Comparison of ENCODE assay signal across 8 cellular contexts in genomic region chr19:42207767-42208259, GRCh38. TPM values are rescaled to one million over a fixed set of nuclear protein-coding genes. Genes with fewer than 3 reads are reported as not detected.
DNase-seq lines count a peak whose midpoint lies in the region; ATAC-seq and TF ChIP-seq lines count a peak whose summit lies in the region.

No MANE protein-coding gene starts in this region.

- peak overlapping the region; percentile 50 for H3K27ac ChIP-seq in CD4-positive, alpha-beta T cell (ENCODE audit: low read depth, low read length)
- no peak overlapping the region for H3K27ac ChIP-seq in Karpas-422 (ENCODE audit: low read length)

- H3K4me1 ChIP-seq in Karpas-422 (ENCODE audit: low read length) = peaks cover 23% of the 10 kb centered on the region

- H3K9me3 ChIP-seq in CD4-positive, alpha-beta T cell (ENCODE audit: control insufficient read depth, low read length) = no peaks in the 10 kb centered on the region
- no peaks in the 10 kb centered on the region for H3K9me3 ChIP-seq in Karpas-422 (ENCODE audit: low read length)

- POLR2A ChIA-PET in CD4-positive, alpha-beta T cell (lab: Charles Lee) = interaction anchor here (0.9 kb wide), 1 partner anchor 9 kb away, joined by 3 read pairs; the partner anchor contains the start of gene DEDD2
- POLR2A ChIA-PET in naive thymus-derived CD8-positive, alpha-beta T cell (lab: Charles Lee) = interaction anchor here (1.0 to 1.7 kb wide), 3 partner anchors 9 to 23 kb away, joined by 3 to 5 read pairs (median 4); no protein-coding TSS in a partner anchor

- CTCF ChIA-PET in CD4-positive, alpha-beta T cell (lab: Charles Lee) = interaction anchor here (1.3 kb wide), 1 partner anchor 72 kb away, joined by 4 read pairs; no protein-coding TSS in a partner anchor

- intact Hi-C loops in CD4-positive, alpha-beta T cell (cut with DNase I, micrococcal nuclease) = no loop called here

- no peak overlapping the region for H2AFZ ChIP-seq in Karpas-422 (ENCODE audit: low read length)

- H3K9me2 ChIP-seq in Karpas-422 (replicated peaks; ENCODE audit: insufficient read depth, low read length) = no peaks in the 10 kb centered on the region

- H3K4me3 Mint-ChIP-seq in CD4-positive, alpha-beta T cell = peak overlapping the region; percentile 70
- peak overlapping the region in 7 of 10 donors; percentile 45 to 75 (median 50) for H3K4me3 Mint-ChIP-seq in naive thymus-derived CD8-positive, alpha-beta T cell

- peak; percentile 62 for ATAC-seq in CD4-positive, alpha-beta T cell (ENCODE audit: poor library complexity)
- ATAC-seq in naive thymus-derived CD8-positive, alpha-beta T cell = peak; percentile 39 to 62
- ATAC-seq in GM21717 (IDR thresholded peaks at IDR 0.05; ENCODE audit: unreplicated experiment) = no peak
- no peak for ATAC-seq in HG03097 (IDR thresholded peaks at IDR 0.05; ENCODE audit: low FRiP score, unreplicated experiment)

- no peak overlapping the region for H3K9ac ChIP-seq in Karpas-422 (ENCODE audit: low read length)

- peaks cover 67% of the 10 kb centered on the region for H3K4me1 Mint-ChIP-seq in CD4-positive, alpha-beta T cell (ENCODE audit: low read depth)
- H3K4me1 Mint-ChIP-seq in naive thymus-derived CD8-positive, alpha-beta T cell = peaks cover 29 to 80% (median 64%) of the 10 kb centered on the region in 4 donors

- peaks cover 29% of the 10 kb centered on the region for H3K79me2 ChIP-seq in Karpas-422 (ENCODE audit: low read length)

- H3K36me3 Mint-ChIP-seq in CD4-positive, alpha-beta T cell (ENCODE audit: low read depth) = peaks cover 91% of the 10 kb centered on the region
- H3K36me3 Mint-ChIP-seq in naive thymus-derived CD8-positive, alpha-beta T cell = peaks cover 0 to 89% (median 11%) of the 10 kb centered on the region in 3 donors

- H3K36me3 ChIP-seq in Karpas-422 (ENCODE audit: insufficient read depth, low read length) = peaks cover 9% of the 10 kb centered on the region

- H3K4me2 ChIP-seq in Karpas-422 (ENCODE audit: low read depth, low read length, poor library complexity, severe bottlenecking) = no peak overlapping the region

- peak overlapping the region; percentile 89 for H3K27ac Mint-ChIP-seq in CD4-positive, alpha-beta T cell
- peak overlapping the region; percentile 24 to 90 (median 83) for H3K27ac Mint-ChIP-seq in naive thymus-derived CD8-positive, alpha-beta T cell

- H3K27me3 ChIP-seq in CD4-positive, alpha-beta T cell (ENCODE audit: control insufficient read depth, insufficient read depth, low read length) = no peaks in the 10 kb centered on the region
- H3K27me3 ChIP-seq in Karpas-422 (ENCODE audit: low read length) = no peaks in the 10 kb centered on the region

- no peaks in the 10 kb centered on the region for H3K27me3 Mint-ChIP-seq in CD4-positive, alpha-beta T cell
- H3K27me3 Mint-ChIP-seq in naive thymus-derived CD8-positive, alpha-beta T cell = no peaks in the 10 kb centered on the region

- no peaks in the 10 kb centered on the region for H3K9me3 Mint-ChIP-seq in CD4-positive, alpha-beta T cell
- no peaks in the 10 kb centered on the region for H3K9me3 Mint-ChIP-seq in naive thymus-derived CD8-positive, alpha-beta T cell

- no peaks in the 10 kb centered on the region; the same call in 1 of the 2 replicates for H4K20me1 ChIP-seq in Karpas-422 (ENCODE audit: insufficient read depth, low read depth, low read length)

- TF ChIP-seq CTCF in CD4-positive, alpha-beta T cell (IDR thresholded peaks at IDR 0.05) = no peak

- DNase-seq in CD4-positive, alpha-beta T cell = peak in 1 of 10 experiments; percentile 26
- DNase-seq in M059J (ENCODE audit: low read depth) (peak; percentile 92), amniotic stem cell (lab: John Stamatoyannopoulos, UW) (peak; percentile 21), Karpas-422 (no peak)
- peak in 2 of 10 donors; percentile 12 to 62 for DNase-seq in naive thymus-derived CD8-positive, alpha-beta T cell
- no peak for DNase-seq in stimulated activated CD4-positive, alpha-beta T cell treated with anti-CD3 and anti-CD28 coated beads, Interleukin-4, amount 100 ng/mL, for 1 hour

- no peak overlapping the region for H3K4me3 ChIP-seq in Karpas-422 (ENCODE audit: low read length)

RNA-seq across cellular contexts. Expression of gene DEDD2, which starts 9.7 kb away (rescaled TPM):
- total RNA-seq in CD4-positive, alpha-beta T cell = 100 to 1,000 TPM in 1 of 2 experiments, 10 to 100 TPM in 1; 96.5 to 103 TPM
- 27.5 and 43.8 TPM in 2 replicates for total RNA-seq in M059J (2014; rRNA removed; shearing (Covaris generic))
- 10 to 100 TPM; 56.5 to 58.7 TPM for total RNA-seq in naive thymus-derived CD8-positive, alpha-beta T cell
- 100 to 1,000 TPM; 117 to 149 (median 133) TPM for polyA plus RNA-seq in naive thymus-derived CD8-positive, alpha-beta T cell
- total RNA-seq in Karpas-422 (2014; rRNA removed; shearing (Covaris generic); ENCODE audit: low replicate concordance) = 16.3 and 42.7 TPM in 2 replicates

RNA-seq across cellular contexts. Expression of gene ZNF526, which starts 12.3 kb away (rescaled TPM):
- 1 to 10 TPM; 5.0 to 6.2 TPM for total RNA-seq in CD4-positive, alpha-beta T cell
- total RNA-seq in M059J (2014; rRNA removed; shearing (Covaris generic)) = 6.4 and 12.1 TPM in 2 replicates
- total RNA-seq in naive thymus-derived CD8-positive, alpha-beta T cell = 10 to 100 TPM; 16.6 to 20.1 TPM
- polyA plus RNA-seq in naive thymus-derived CD8-positive, alpha-beta T cell = 1 to 10 TPM; 3.9 to 8.1 (median 4.5) TPM
- total RNA-seq in Karpas-422 (2014; rRNA removed; shearing (Covaris generic); ENCODE audit: low replicate concordance) = 3.4 and 9.1 TPM in 2 replicates

RNA-seq across cellular contexts. Expression of gene GSK3A, which starts 34.6 kb away (rescaled TPM):
- 10 to 100 TPM; 13.6 to 13.9 TPM for total RNA-seq in CD4-positive, alpha-beta T cell
- total RNA-seq in M059J (2014; rRNA removed; shearing (Covaris generic)) = 32.7 and 34.8 TPM in 2 replicates
- total RNA-seq in naive thymus-derived CD8-positive, alpha-beta T cell = 10 to 100 TPM; 27.1 to 28.1 TPM
- polyA plus RNA-seq in naive thymus-derived CD8-positive, alpha-beta T cell = 10 to 100 TPM in 2 of 3 donors, 1 to 10 TPM in 1; 9.9 to 19.3 (median 12.8) TPM
- 17.7 and 29.3 TPM in 2 replicates for total RNA-seq in Karpas-422 (2014; rRNA removed; shearing (Covaris generic); ENCODE audit: low replicate concordance)

RNA-seq across cellular contexts. Expression of gene ERF, which starts 47.1 kb away (rescaled TPM):
- total RNA-seq in CD4-positive, alpha-beta T cell = 100 to 1,000 TPM; 105 to 113 TPM
- 34.6 and 42.1 TPM in 2 replicates for total RNA-seq in M059J (2014; rRNA removed; shearing (Covaris generic))
- 10 to 100 TPM; 41.0 to 47.3 TPM for total RNA-seq in naive thymus-derived CD8-positive, alpha-beta T cell
- polyA plus RNA-seq in naive thymus-derived CD8-positive, alpha-beta T cell = 1 to 10 TPM; 2.8 to 6.2 (median 4.6) TPM
- 36.4 and 53.6 TPM in 2 replicates for total RNA-seq in Karpas-422 (2014; rRNA removed; shearing (Covaris generic); ENCODE audit: low replicate concordance)

Comparison
In these comparisons a context has a peak if more than half of its experiments do, and no peak if none do; other contexts are left out.
1. ATAC-seq: peak in CD4-positive, alpha-beta T cell (single experiment) and naive thymus-derived CD8-positive, alpha-beta T cell (2 of 2); none in GM21717 (single experiment) and HG03097 (single experiment).
2. DNase-seq: peak in M059J (single experiment) and amniotic stem cell (single experiment); none in stimulated activated CD4-positive, alpha-beta T cell treated with anti-CD3 and anti-CD28 coated beads, Interleukin-4, amount 100 ng/mL, for 1 hour (single experiment) and Karpas-422 (single experiment).